28 cellular contexts compared by ENCODE assay signal in the genomic region with DNA sequence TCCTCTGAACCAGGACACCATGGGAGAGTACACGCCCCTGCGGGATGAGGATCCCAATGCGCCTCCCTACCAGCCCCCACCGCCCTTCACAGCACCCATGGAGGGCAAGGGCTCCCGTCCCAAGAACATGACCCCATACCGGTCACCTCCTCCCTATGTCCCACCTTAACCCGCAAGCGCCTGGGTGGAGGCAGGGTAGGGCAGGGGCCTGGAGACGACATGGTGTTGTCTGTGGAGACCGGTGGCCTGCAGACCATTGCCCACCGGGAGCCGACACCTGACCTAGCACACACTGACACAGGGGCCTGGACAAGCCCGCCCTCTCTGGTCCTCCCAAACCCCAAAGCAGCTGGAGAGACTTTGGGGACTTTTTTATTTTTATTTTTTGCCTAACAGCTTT.
"Had no signal": no experiment of that assay in that cellular context is flagged by ENCODE, and none has a peak within 500 bp of the region (broad histone marks: within the 10 kb centered on the region; RNA-seq: fewer than 3 reads in every experiment).

No MANE protein-coding gene starts in this region.

- H3K27ac ChIP-seq: neutrophil, parathyroid adenoma, upper lobe of right lung had no signal

- H3K9me3 Mint-ChIP-seq: immature natural killer cell; nephron; stimulated activated effector memory CD8-positive, alpha-beta T cell treated with anti-CD3 and anti-CD28 coated beads, Interleukin-12 subunit alpha, Interleukin-12 subunit beta, amount 100 ng/mL, for 72 hours had no signal

- DNase-seq: dermis blood vessel endothelial cell; effector memory CD4-positive, alpha-beta T cell; erythroblast; esophagus squamous epithelium; foreskin melanocyte; glutamatergic neuron; hypothalamus; immature natural killer cell; islet precursor cell; kidney glomerular epithelial cell; left colon; left ventricle myocardium inferior; mammary epithelial cell; mesendoderm; midbrain; naive thymus-derived CD4-positive, alpha-beta T cell; sigmoid colon; stimulated activated CD4-positive, alpha-beta T cell treated with anti-CD3 and anti-CD28 coated beads, Interleukin-2, amount 100 ng/mL, for 24 hours; stimulated activated CD4-positive, alpha-beta T cell treated with anti-CD3 and anti-CD28 coated beads, Interleukin-4, amount 100 ng/mL, for 24 hours; stimulated activated naive CD4-positive, alpha-beta T cell treated with Interleukin-2 at 50 U/mL for 16 hours; transverse colon; upper lobe of right lung; uterus had no signal

- H3K27me3 Mint-ChIP-seq: naive thymus-derived CD4-positive, alpha-beta T cell; progenitor cell of endocrine pancreas had no signal

- H3K27ac Mint-ChIP-seq: naive thymus-derived CD4-positive, alpha-beta T cell; nephron; stimulated activated effector memory CD8-positive, alpha-beta T cell treated with anti-CD3 and anti-CD28 coated beads, Interleukin-12 subunit alpha, Interleukin-12 subunit beta, amount 100 ng/mL, for 72 hours had no signal

- ATAC-seq: left colon; naive thymus-derived CD4-positive, alpha-beta T cell; stimulated activated effector memory CD8-positive, alpha-beta T cell treated with anti-CD3 and anti-CD28 coated beads, Interleukin-12 subunit alpha, Interleukin-12 subunit beta, amount 100 ng/mL, for 72 hours; upper lobe of right lung had no signal

- H3K4me1 Mint-ChIP-seq: nephron had no signal

- H3K4me3 Mint-ChIP-seq: immature natural killer cell; naive thymus-derived CD4-positive, alpha-beta T cell; nephron; stimulated activated effector memory CD8-positive, alpha-beta T cell treated with anti-CD3 and anti-CD28 coated beads, Interleukin-12 subunit alpha, Interleukin-12 subunit beta, amount 100 ng/mL, for 72 hours had no signal
